Comparison of ENCODE assay signal across 8 cellular contexts in genomic region chr16:21513812-21514473, GRCh38.
DNase-seq lines count a peak whose midpoint lies in the region; ATAC-seq and TF ChIP-seq lines count a peak whose summit lies in the region.
"Not testable (repeated sequence)": the region's sequence is repeated elsewhere in the genome, so short reads cannot be mapped to it uniquely, and the experiment has no call there.

No MANE protein-coding gene starts in this region.

- not testable (repeated sequence) for BruUV-seq in OCI-LY7 (replicated peaks; lab: Mats Ljungman, UMichigan)

- not testable (repeated sequence) for H3K27ac ChIP-seq in CD4-positive, CD25-positive, alpha-beta regulatory T cell (ENCODE audit: insufficient read depth, low read length, poor library complexity, severe bottlenecking); OCI-LY7 (ENCODE audit: low read depth, low read length, poor library complexity, severe bottlenecking); neural progenitor cell
- peak overlapping the region; percentile 4; the same call in 1 of the 2 replicates for H3K27ac ChIP-seq in GM23248
- H3K27ac ChIP-seq in subcutaneous abdominal adipose tissue (ENCODE audit: low read depth, low read length) = peak overlapping the region; percentile 57

- peaks cover 22% of the 10 kb centered on the region; the same call in 1 of the 2 replicates for H4K20me1 ChIP-seq in GM23248 (ENCODE audit: insufficient read depth)
- H4K20me1 ChIP-seq in OCI-LY7 (ENCODE audit: insufficient read depth, low read length) = peaks cover 28% of the 10 kb centered on the region
- H4K20me1 ChIP-seq in neural progenitor cell (ENCODE audit: low read depth) = peaks cover 96% of the 10 kb centered on the region

- H3K9ac ChIP-seq in GM23248 (peak overlapping the region; percentile 12), subcutaneous abdominal adipose tissue (ENCODE audit: low read length in 5 of 5) (peak overlapping the region in 1 of 5 donors; percentile 39)
- H3K9ac ChIP-seq in neural progenitor cell = not testable (repeated sequence)

- H3K4me3 ChIP-seq in CD4-positive, CD25-positive, alpha-beta regulatory T cell (ENCODE audit: low read depth, low read length); GM23248; neural progenitor cell; subcutaneous abdominal adipose tissue (ENCODE audit: low read depth in 1 of 5, low read length in 5 of 5): not testable (repeated sequence)
- H3K4me3 ChIP-seq in OCI-LY7 (ENCODE audit: low read depth, low read length, poor library complexity, severe bottlenecking) = peak overlapping the region; percentile 36

- POLR2A ChIA-PET in OCI-LY7 (lab: Charles Lee) = not testable (repeated sequence)

- intact Hi-C loops in OCI-LY7 (cut with micrococcal nuclease; ENCODE audit: unreplicated experiment); left ventricle myocardium superior (cut with micrococcal nuclease): not testable (repeated sequence)

- peaks cover 13% of the 10 kb centered on the region for H3K36me3 Mint-ChIP-seq in CD4-positive, CD25-positive, alpha-beta regulatory T cell
- H3K36me3 Mint-ChIP-seq in activated T-cell treated with anti-CD3 and anti-CD28 coated beads, Interleukin-2, amount 50 U/mL, for 24 hours (ENCODE audit: low read depth) = peaks cover 93% of the 10 kb centered on the region
- H3K36me3 Mint-ChIP-seq in neural progenitor cell = peaks cover 22% of the 10 kb centered on the region

- CTCF ChIA-PET in OCI-LY7 (lab: Charles Lee; ENCODE audit: unreplicated experiment) = not testable (repeated sequence)

- H3K9me3 Mint-ChIP-seq in CD4-positive, CD25-positive, alpha-beta regulatory T cell; activated T-cell treated with anti-CD3 and anti-CD28 coated beads, Interleukin-2, amount 50 U/mL, for 24 hours; neural progenitor cell: not testable (repeated sequence)

- ATAC-seq in CD4-positive, CD25-positive, alpha-beta regulatory T cell (ENCODE audit: low read depth in 2 of 2) = not testable (repeated sequence)
- peak; percentile 50 for ATAC-seq in left ventricle myocardium superior

- H2AFZ ChIP-seq in GM23248; OCI-LY7 (ENCODE audit: low read length); neural progenitor cell (replicated peaks): not testable (repeated sequence)

- 33 to 38% methylated on average over 18 of the region's 18 CpGs for WGBS in GM23248 (ENCODE audit: low coverage in 1 of 2, low lambda C conversion rate in 2 of 2, missing lambda C conversion rate in 2 of 2), 2 experiments

- H3K27me3 ChIP-seq in CD4-positive, CD25-positive, alpha-beta regulatory T cell (ENCODE audit: control insufficient read depth, insufficient read depth, low read length); GM23248 (replicated peaks; ENCODE audit: insufficient read depth); neural progenitor cell; subcutaneous abdominal adipose tissue (ENCODE audit: control insufficient read depth in 5 of 5, insufficient read depth in 4 of 5, low read length in 5 of 5): not testable (repeated sequence)

- H3K4me2 ChIP-seq in GM23248 (ENCODE audit: unreplicated experiment) (peak overlapping the region; percentile 11), OCI-LY7 (ENCODE audit: low read length) (peak overlapping the region; percentile 67), neural progenitor cell (peak overlapping the region; percentile 2)

- not testable (repeated sequence) for TF ChIP-seq CTCF in OCI-LY7 (conservative IDR thresholded peaks at IDR 0.05; ENCODE audit: low read length); neural progenitor cell (IDR thresholded peaks at IDR 0.05)

- peaks cover 24% of the 10 kb centered on the region for H3F3A ChIP-seq in GM23248 (ENCODE audit: insufficient read depth)
- not testable (repeated sequence) for H3F3A ChIP-seq in neural progenitor cell (ENCODE audit: low read depth)

- not testable (repeated sequence) for H3K9me3 ChIP-seq in CD4-positive, CD25-positive, alpha-beta regulatory T cell (ENCODE audit: control insufficient read depth in 2 of 2, low read length in 2 of 2); GM23248 (ENCODE audit: low read depth); OCI-LY7 (ENCODE audit: low read length); neural progenitor cell (ENCODE audit: low read depth); subcutaneous abdominal adipose tissue (ENCODE audit: control insufficient read depth in 5 of 5, low read length in 5 of 5)

- peaks cover 98% of the 10 kb centered on the region for H3K79me2 ChIP-seq in GM23248 (ENCODE audit: insufficient read depth)
- peaks cover 91% of the 10 kb centered on the region for H3K79me2 ChIP-seq in OCI-LY7 (ENCODE audit: insufficient read depth, low read depth, low read length)
- peaks cover 99% of the 10 kb centered on the region for H3K79me2 ChIP-seq in neural progenitor cell (ENCODE audit: low read depth)

- H3K36me3 ChIP-seq in CD4-positive, CD25-positive, alpha-beta regulatory T cell (ENCODE audit: control insufficient read depth, insufficient read depth, low read length); GM23248 (ENCODE audit: low read depth); neural progenitor cell; subcutaneous abdominal adipose tissue (ENCODE audit: control insufficient read depth in 5 of 5, insufficient read depth in 5 of 5, low read length in 5 of 5): not testable (repeated sequence)
- peaks cover 75% of the 10 kb centered on the region for H3K36me3 ChIP-seq in OCI-LY7 (ENCODE audit: insufficient read depth, low read length)

- peak overlapping the region; percentile 14 to 78 (median 45) for H3K27ac Mint-ChIP-seq in CD4-positive, CD25-positive, alpha-beta regulatory T cell
- H3K27ac Mint-ChIP-seq in activated T-cell treated with anti-CD3 and anti-CD28 coated beads, Interleukin-2, amount 50 U/mL, for 24 hours = peak overlapping the region; percentile 88
- H3K27ac Mint-ChIP-seq in neural progenitor cell = peak overlapping the region; percentile 24

- in situ Hi-C loops in GM23248 (cut with MboI) = not testable (repeated sequence)

- H3K27me3 Mint-ChIP-seq in CD4-positive, CD25-positive, alpha-beta regulatory T cell; activated T-cell treated with anti-CD3 and anti-CD28 coated beads, Interleukin-2, amount 50 U/mL, for 24 hours; neural progenitor cell (ENCODE audit: insufficient read depth, low read depth): not testable (repeated sequence)

- H3K4me1 ChIP-seq in CD4-positive, CD25-positive, alpha-beta regulatory T cell (ENCODE audit: control insufficient read depth, insufficient read depth, low read length, poor library complexity, severe bottlenecking) = peaks cover 36% of the 10 kb centered on the region
- H3K4me1 ChIP-seq in GM23248 (ENCODE audit: insufficient read depth) (peaks cover 57% of the 10 kb centered on the region), OCI-LY7 (ENCODE audit: insufficient read depth, low read length, poor library complexity, severe bottlenecking) (peaks cover 78% of the 10 kb centered on the region), neural progenitor cell (peaks cover 35% of the 10 kb centered on the region), subcutaneous abdominal adipose tissue (ENCODE audit: control insufficient read depth in 5 of 5, insufficient read depth in 5 of 5, low read length in 5 of 5) (peaks cover 11 to 71% (median 64%) of the 10 kb centered on the region in 5 donors)

- DNase-seq in CD4-positive, CD25-positive, alpha-beta regulatory T cell; OCI-LY7 (ENCODE audit: low spot score); activated T-cell treated with anti-CD3 and anti-CD28 coated beads, Interleukin-2, amount 50 U/mL, for 24 hours; neural progenitor cell (ENCODE audit: low spot score): not testable (repeated sequence)
- peak; percentile 55 for DNase-seq in GM23248
- peak; percentile 62 for DNase-seq in cerebellum (ENCODE audit: low spot score)
- DNase-seq in left ventricle myocardium superior = peak; percentile 87

- H3K4me1 Mint-ChIP-seq in CD4-positive, CD25-positive, alpha-beta regulatory T cell = peaks cover 5 to 80% (median 42%) of the 10 kb centered on the region in 4 donors
- peaks cover 80% of the 10 kb centered on the region for H3K4me1 Mint-ChIP-seq in activated T-cell treated with anti-CD3 and anti-CD28 coated beads, Interleukin-2, amount 50 U/mL, for 24 hours (ENCODE audit: low read depth)
- H3K4me1 Mint-ChIP-seq in neural progenitor cell = peaks cover 69% of the 10 kb centered on the region

- H3K4me3 Mint-ChIP-seq in CD4-positive, CD25-positive, alpha-beta regulatory T cell = peak overlapping the region in 2 of 4 donors; percentile 7 to 28
- peak overlapping the region; percentile 59 for H3K4me3 Mint-ChIP-seq in activated T-cell treated with anti-CD3 and anti-CD28 coated beads, Interleukin-2, amount 50 U/mL, for 24 hours
- peak overlapping the region; percentile 37 for H3K4me3 Mint-ChIP-seq in neural progenitor cell

- H3K9me2 ChIP-seq in GM23248 (ENCODE audit: insufficient read depth); OCI-LY7 (ENCODE audit: insufficient read depth, low read length): not testable (repeated sequence)

Comparison
In these comparisons a context has a peak if more than half of its experiments do, and no peak if none do; other contexts are left out.
1. H3K27ac Mint-ChIP-seq: peak in every context shown above with its lines; median percentile 88 in activated T-cell treated with anti-CD3 and anti-CD28 coated beads, Interleukin-2, amount 50 U/mL, for 24 hours; 45 in CD4-positive, CD25-positive, alpha-beta regulatory T cell; 24 in neural progenitor cell.
2. H3K4me2 ChIP-seq: peak in every context shown above with its lines; median percentile 67 in OCI-LY7; 11 in GM23248; 2 in neural progenitor cell.